Comparison of ENCODE assay signal across 31 cellular contexts in the genomic region with DNA sequence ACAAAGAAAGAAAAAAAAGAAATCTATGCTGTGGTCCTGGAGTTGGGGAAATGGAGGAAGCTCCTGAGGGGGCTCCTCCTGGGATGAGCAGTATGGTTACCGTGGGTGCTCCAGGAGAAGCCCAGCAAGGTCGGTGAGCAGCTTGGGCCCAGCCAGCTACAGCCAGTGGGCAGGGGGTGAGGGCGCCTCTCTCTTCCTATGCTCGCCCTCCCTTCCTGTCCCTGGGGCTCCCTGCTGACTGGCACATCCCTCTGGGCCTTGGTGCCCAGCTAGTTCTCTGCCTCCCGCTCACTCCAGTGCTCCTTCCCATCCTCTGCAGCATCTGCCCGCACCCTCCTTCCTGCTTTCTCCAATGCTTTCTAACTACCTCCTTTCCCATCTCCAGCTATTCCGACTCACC.
"Had no signal": no experiment of that assay in that cellular context is flagged by ENCODE, and none has a peak within 500 bp of the region (broad histone marks: within the 10 kb centered on the region; RNA-seq: fewer than 3 reads in every experiment).

No MANE protein-coding gene starts in this region.

- DNase-seq: activated B cell treated with CpG ODN at 0.5 μM for 24 hours; activated CD4-positive, alpha-beta T cell treated with anti-CD3 and anti-CD28 coated beads for 48 hours; activated CD4-positive, alpha-beta T cell treated with anti-CD3 and anti-CD28 coated beads, Interleukin-2, amount 50 U/mL, for 1 hour; activated CD4-positive, alpha-beta T cell treated with anti-CD3 and anti-CD28 coated beads, Interleukin-2, amount 50 U/mL, for 48 hours; activated CD8-positive, alpha-beta memory T cell treated with anti-CD3 and anti-CD28 coated beads for 24 hours; activated CD8-positive, alpha-beta T cell treated with anti-CD3 and anti-CD28 coated beads for 36 hours; activated effector memory CD4-positive, alpha-beta T cell treated with Interleukin-2 at 50 U/mL for 16 hours; activated gamma-delta T cell treated with Interleukin-2 at 50 U/mL for 16 hours; activated naive CD4-positive, alpha-beta T cell treated with anti-CD3 and anti-CD28 coated beads, Interleukin-2, amount 50 U/mL, for 16 hours; activated naive CD4-positive, alpha-beta T cell treated with Interleukin-2 at 50 U/mL for 16 hours; activated T-cell treated with anti-CD3 and anti-CD28 coated beads, Interleukin-2, amount 50 U/mL, for 4 hours; amniotic stem cell; anterior cingulate cortex; brain microvascular endothelial cell; cortex of kidney; dermis blood vessel endothelial cell; effector CD4-positive, alpha-beta T cell; effector memory CD8-positive, alpha-beta T cell; erythroblast; foreskin keratinocyte; gastrocnemius medialis; glutamatergic neuron; heart right ventricle; T1000; WERI-Rb-1 had no signal

- H3K36me3 ChIP-seq: brain microvascular endothelial cell, esophagus muscularis mucosa, gastrocnemius medialis, heart right ventricle, WERI-Rb-1 had no signal

- H3K27ac ChIP-seq: brain microvascular endothelial cell, esophagus muscularis mucosa, foreskin keratinocyte, gastrocnemius medialis, heart right ventricle, hepatocyte, WERI-Rb-1 had no signal

- H3K4me3 ChIP-seq: esophagus muscularis mucosa, gastrocnemius medialis, heart right ventricle, hepatocyte had no signal

- H2AFZ ChIP-seq: hepatocyte had no signal

- H3K27ac Mint-ChIP-seq: activated B cell treated with CpG ODN at 0.5 μM for 24 hours; activated CD8-positive, alpha-beta T cell treated with anti-CD3 and anti-CD28 coated beads for 36 hours; activated naive CD8-positive, alpha-beta T cell; activated T-helper 17 cell treated with anti-CD3 and anti-CD28 coated beads, Interleukin-2, amount 50 U/mL, for 72 hours; effector memory CD8-positive, alpha-beta T cell; T-helper 2 cell treated with Interferon-gamma antibody and Interleukin-4, amounts not matched to agents 5 μg/mL and 100 μg/mL, for 36 hours had no signal

- H3K79me2 ChIP-seq: hepatocyte had no signal

- H3K36me3 Mint-ChIP-seq: activated naive CD8-positive, alpha-beta T cell had no signal

- H3K4me1 Mint-ChIP-seq: activated T-helper 17 cell treated with anti-CD3 and anti-CD28 coated beads, Interleukin-2, amount 50 U/mL, for 72 hours had no signal

- H3K4me2 ChIP-seq: hepatocyte had no signal

- H3K9me3 Mint-ChIP-seq: activated B cell treated with CpG ODN at 0.5 μM for 24 hours; activated CD8-positive, alpha-beta T cell treated with anti-CD3 and anti-CD28 coated beads for 36 hours; activated T-cell treated with anti-CD3 and anti-CD28 coated beads, Interleukin-2, amount 50 U/mL, for 4 hours; activated T-helper 17 cell treated with anti-CD3 and anti-CD28 coated beads, Interleukin-2, amount 50 U/mL, for 72 hours; central memory CD8-positive, alpha-beta T cell; effector memory CD8-positive, alpha-beta T cell; T-helper 2 cell treated with Interferon-gamma antibody and Interleukin-4, amounts not matched to agents 5 μg/mL and 100 μg/mL, for 36 hours had no signal

- H3K9me3 ChIP-seq: esophagus muscularis mucosa, gastrocnemius medialis, heart right ventricle had no signal

- H3K4me3 Mint-ChIP-seq: activated B cell treated with CpG ODN at 0.5 μM for 24 hours; activated CD8-positive, alpha-beta T cell treated with anti-CD3 and anti-CD28 coated beads for 36 hours; activated naive CD8-positive, alpha-beta T cell; activated T-cell treated with anti-CD3 and anti-CD28 coated beads, Interleukin-2, amount 50 U/mL, for 4 hours; activated T-helper 17 cell treated with anti-CD3 and anti-CD28 coated beads, Interleukin-2, amount 50 U/mL, for 72 hours; central memory CD8-positive, alpha-beta T cell; effector memory CD8-positive, alpha-beta T cell; T-helper 2 cell treated with Interferon-gamma antibody and Interleukin-4, amounts not matched to agents 5 μg/mL and 100 μg/mL, for 36 hours had no signal

- H3K4me1 ChIP-seq: foreskin keratinocyte had no signal
